ENCODE assay signal across 12 cellular contexts in genomic region chr12:111450676-111451075, GRCh38. TPM values are rescaled to one million over a fixed set of nuclear protein-coding genes. Genes with fewer than 3 reads are reported as not detected.
DNase-seq lines count a peak whose midpoint lies in the region; ATAC-seq, FAIRE-seq and TF ChIP-seq lines count a peak whose summit lies in the region.
"Had no signal": no experiment of that assay in that cellular context is flagged by ENCODE, and none has a peak within 500 bp of the region (broad histone marks: within the 10 kb centered on the region; RNA-seq: fewer than 3 reads in every experiment).

No MANE protein-coding gene starts in this region.

- H3K27me3 ChIP-seq in HepG2 (ENCODE audit: control insufficient read depth in 1 of 2, insufficient read depth in 2 of 2, low read length in 2 of 2) (no peaks in the 10 kb centered on the region), upper lobe of left lung (no peaks in the 10 kb centered on the region)

- H3K27ac ChIP-seq in angular gyrus (ENCODE audit: low read depth, low read length) (peak overlapping the region; percentile 10), HepG2 (ENCODE audit: extremely low read length, insufficient read depth, low read length) (no peak overlapping the region), upper lobe of left lung (peak overlapping the region in 3 of 4 donors; percentile 3 to 89 (median 53))

- in situ Hi-C loops in HepG2 (cut with HindIII; ENCODE audit: extremely low pct_ligation_motif_present, low pct_unique_long_range_greater_than_20kb), result loop anchor here (5.0 kb wide), 1 partner anchor 53 kb away; no protein-coding TSS in a partner anchor

- no peaks in the 10 kb centered on the region for H3K79me2 ChIP-seq in HepG2 (ENCODE audit: insufficient read depth, low read length)

- H3K4me1 ChIP-seq in HepG2 (ENCODE audit: insufficient read depth, low read length), result no peaks in the 10 kb centered on the region
- peaks cover 19 to 38% (median 27%) of the 10 kb centered on the region in 4 donors for H3K4me1 ChIP-seq in upper lobe of left lung

- TF ChIP-seq CTCF in HepG2 (CRISPR knock-in tag; IDR thresholded peaks at IDR 0.05), result no peak
- no peak for TF ChIP-seq CTCF in upper lobe of left lung (IDR thresholded peaks at IDR 0.05)

- H4K20me1 ChIP-seq in HepG2 (ENCODE audit: insufficient read depth, low read length), result 0 out of 2 replicates have a peak, but pooled peaks cover 5% of the 10 kb centered on the region

- H3K4me2 ChIP-seq in HepG2 (ENCODE audit: low read depth, low read length), result no peak overlapping the region

- no peak overlapping the region for H3K9ac ChIP-seq in HepG2 (ENCODE audit: insufficient read depth, low read depth, low read length)

- no peak for TF ChIP-seq RAD21 in HepG2 (CRISPR knock-in tag; IDR thresholded peaks at IDR 0.05)

- no peak for TF ChIP-seq POLR2A in HepG2 (IDR thresholded peaks at IDR 0.05; ENCODE audit: insufficient read depth in 1 of 2, low read depth in 2 of 2, low read length in 2 of 2)
- no peak for TF ChIP-seq POLR2A in upper lobe of left lung (IDR thresholded peaks at IDR 0.05)

- no peak for FAIRE-seq in HepG2 (lab: Jason Lieb, UNC)
- FAIRE-seq: GM19239 had no signal

- TF ChIP-seq EP300 in HepG2 (IDR thresholded peaks at IDR 0.05; ENCODE audit: low read depth in 2 of 2, low read length in 2 of 2) (no peak), HepG2 (CRISPR knock-in tag; IDR thresholded peaks at IDR 0.05; ENCODE audit: borderline replicate concordance) (no peak), upper lobe of left lung (IDR thresholded peaks at IDR 0.05) (no peak)

- H3K4me3 ChIP-seq in HepG2 (replicated peaks in 1 of 3; ENCODE audit: insufficient read depth in 1 of 3, low read depth in 2 of 3, low read length in 3 of 3) (no peak overlapping the region), upper lobe of left lung (no peak overlapping the region)

- no peak for DNase-seq in Right ventricle myocardium inferior (ENCODE audit: missing footprints)
- no peak for DNase-seq in left cardiac atrium
- DNase-seq in HepG2 (ENCODE audit: low spot score), result no peak
- DNase-seq in upper lobe of left lung, result no peak
- no peak for DNase-seq in middle frontal gyrus (ENCODE audit: extremely low spot score, low spot score)
- no peak for DNase-seq in NCI-H2107 treated with DMSO at 0.1 percent for 48 hours (lab: John Stamatoyannopoulos, UW; ENCODE audit: unreplicated experiment)
- DNase-seq: activated CD4-positive, CD25-positive, alpha-beta regulatory T cell treated with anti-CD3 and anti-CD28 coated beads, Interleukin-2, amount 50 U/mL, for 72 hours; anterior cingulate cortex had no signal

- ATAC-seq in Right ventricle myocardium inferior (peak; percentile 10), left cardiac atrium (no peak), HepG2 (no peak), upper lobe of left lung (ENCODE audit: low FRiP score in 2 of 2) (no peak), HG02840 (IDR thresholded peaks at IDR 0.05; ENCODE audit: low FRiP score, unreplicated experiment) (no peak)
- ATAC-seq: HCT116 had no signal

- WGBS in HepG2 (ENCODE audit: low lambda C conversion rate), result 98% methylated on average over 4 of the region's 4 CpGs
- WGBS in upper lobe of left lung, 2 donors, result 86 to 87% methylated on average over 4 of the region's 4 CpGs

- H3K36me3 ChIP-seq in HepG2 (replicated peaks in 1 of 2; ENCODE audit: control insufficient read depth in 1 of 2, insufficient read depth in 2 of 2, low read length in 2 of 2) (peaks cover 45 to 88% of the 10 kb centered on the region in 2 experiments), upper lobe of left lung (peaks cover 17 to 100% (median 70%) of the 10 kb centered on the region in 4 donors)

- H3K9me3 ChIP-seq in HepG2 (ENCODE audit: low read length) (no peaks in the 10 kb centered on the region), upper lobe of left lung (no peaks in the 10 kb centered on the region)

- no TSS peak for BruUV-seq in HepG2 (replicated peaks; lab: Mats Ljungman, UMichigan)

- CTCF ChIA-PET in HepG2 (lab: Yijun Ruan, JAX; ENCODE audit: low intra/inter-chr PET ratio, low total read pairs), result interaction anchor here (1.7 to 2.8 kb wide), 2 partner anchors 54 to 120 kb away, joined by 12 to 31 read pairs; no protein-coding TSS in a partner anchor

- H2AFZ ChIP-seq in HepG2 (ENCODE audit: low read length), result no peak overlapping the region

- intact Hi-C loops in Right ventricle myocardium inferior (cut with DNase I) (loop anchor here (1.0 kb wide), 1 partner anchor 53 kb away; no protein-coding TSS in a partner anchor), left cardiac atrium (cut with DNase I) (loop anchor here (1.0 to 2.0 kb wide), 2 partner anchors 50 to 53 kb away; no protein-coding TSS in a partner anchor), HepG2 (cut with micrococcal nuclease; ENCODE audit: unreplicated experiment) (loop anchor here (1.0 to 2.0 kb wide), 3 partner anchors 46 to 119 kb away; partner anchors contain the start of gene SH2B3)

- POLR2A ChIA-PET in HepG2 (lab: Yijun Ruan, JAX), result no interaction called here

TF ChIP-seq in HepG2, 621 proteins besides CTCF, POLR2A, EP300 and RAD21:
- TF ChIP-seq MEF2D (CRISPR knock-in tag; IDR thresholded peaks at IDR 0.05) (no peak), RBM22 (optimal IDR thresholded peaks at IDR 0.05; ENCODE audit: low read length) (peak; percentile 85)

RNA-seq across cellular contexts. Expression of gene SH2B3, which starts 45.0 kb away (rescaled TPM):
- total RNA-seq in Right ventricle myocardium inferior (43.7 TPM), left cardiac atrium (10 to 100 TPM; 27.1 to 39.6 TPM), HepG2 (2016; rRNA removed; fragmentation: Illumina TruSeq; extraction: Trizol) (6.8 and 6.9 TPM in 2 replicates), upper lobe of left lung (100 to 1,000 TPM in 1 of 6 donors, 10 to 100 TPM in 5; 24.8 to 128 (median 52.5) TPM)
- 3.0 and 4.5 TPM in 2 replicates for total RNA-seq in HepG2 (2016; cell fraction: cytosol; rRNA removed; fragmentation: Illumina TruSeq; extraction: Trizol; ENCODE audit: low read depth)
- 5.3 and 6.3 TPM in 2 replicates for total RNA-seq in HepG2 (2016; cell fraction: insoluble cytoplasmic fraction; rRNA removed; fragmentation: Illumina TruSeq; extraction: Trizol)
- 8.1 and 8.8 TPM in 2 replicates for total RNA-seq in HepG2 (2016; cell fraction: membrane; rRNA removed; fragmentation: Illumina TruSeq; extraction: Trizol)
- total RNA-seq in HepG2 (2016; cell fraction: nucleus; rRNA removed; fragmentation: Illumina TruSeq; extraction: Trizol), result 3.3 and 4.2 TPM in 2 replicates
- polyA plus RNA-seq in HepG2 (2011; rRNA removed), result 6.8 and 7.1 TPM in 2 replicates
- 5.9 and 7.0 TPM in 2 replicates for polyA plus RNA-seq in HepG2 (2011; cell fraction: cytosol; rRNA removed)
- polyA plus RNA-seq in HepG2 (2011; cell fraction: nucleus; rRNA removed), result 6.3 and 7.7 TPM in 2 replicates
- 5.1 and 9.2 TPM in 2 replicates for polyA plus RNA-seq in HepG2 (2012)
- polyA plus RNA-seq in HepG2 (2016; cell fraction: cytosol; fragmentation: Illumina TruSeq; extraction: Trizol; ENCODE audit: low read depth), result 0.99 and 1.3 TPM in 2 replicates
- 7.6 and 9.1 TPM in 2 replicates for polyA plus RNA-seq in HepG2 (2016; cell fraction: insoluble cytoplasmic fraction; fragmentation: Illumina TruSeq; extraction: Trizol; ENCODE audit: low read depth)
- polyA plus RNA-seq in HepG2 (2016; cell fraction: membrane; fragmentation: Illumina TruSeq; extraction: Trizol; ENCODE audit: low read depth), result 5.2 and 5.7 TPM in 2 replicates
- 8.8 and 9.8 TPM in 2 replicates for polyA plus RNA-seq in HepG2 (2016; cell fraction: nucleus; fragmentation: Illumina TruSeq; extraction: Trizol; ENCODE audit: insufficient read depth, low read depth)
- 2.2 and 11.4 TPM in 2 replicates for polyA minus RNA-seq in HepG2 (2011; rRNA and poly(A)+ RNA removed; ENCODE audit: low replicate concordance)
- 6.2 and 6.9 TPM in 2 replicates for polyA minus RNA-seq in HepG2 (2011; cell fraction: cytosol; rRNA and poly(A)+ RNA removed)
- polyA minus RNA-seq in HepG2 (2011; cell fraction: nucleus; rRNA and poly(A)+ RNA removed), result 3.3 and 3.9 TPM in 2 replicates
